Comparison of ENCODE assay signal across 14 cellular contexts in the genomic region with DNA sequence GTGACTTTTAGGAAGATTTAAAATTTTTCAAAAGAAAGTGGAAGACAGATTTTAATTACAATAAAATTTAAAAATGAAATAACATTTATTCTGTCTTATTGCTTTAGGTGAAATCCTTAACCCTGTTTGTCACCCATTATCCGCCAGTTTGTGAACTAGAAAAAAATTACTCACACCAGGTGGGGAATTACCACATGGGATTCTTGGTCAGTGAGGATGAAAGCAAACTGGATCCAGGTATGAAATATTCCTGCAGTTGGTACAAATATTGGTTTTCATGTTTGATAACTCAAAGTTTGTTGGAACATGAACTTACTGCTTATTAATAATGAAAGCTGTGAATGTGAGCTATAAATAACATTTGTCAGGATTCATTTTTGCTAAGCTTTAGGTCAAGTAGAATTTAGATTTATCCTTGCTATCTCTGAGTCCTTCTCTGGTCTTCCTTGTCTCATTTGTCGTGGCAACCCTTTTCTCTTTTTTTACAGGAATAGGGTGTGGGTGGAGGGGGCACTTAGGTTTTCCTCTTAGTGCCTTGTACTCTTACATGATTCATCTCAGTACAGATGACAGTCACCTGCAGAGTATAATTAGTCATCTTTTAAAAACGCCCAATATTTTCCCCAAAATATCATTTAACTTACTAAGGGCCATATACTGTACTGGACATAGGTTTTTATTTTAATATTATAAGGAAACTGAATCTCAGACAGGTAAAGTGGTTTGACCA.
DNase-seq lines count a peak whose midpoint lies in the region; ATAC-seq and TF ChIP-seq lines count a peak whose summit lies in the region.
"Had no signal": no experiment of that assay in that cellular context is flagged by ENCODE, and none has a peak within 500 bp of the region (broad histone marks: within the 10 kb centered on the region; RNA-seq: fewer than 3 reads in every experiment).

No MANE protein-coding gene starts in this region.

- ATAC-seq in GM18909 (IDR thresholded peaks at IDR 0.05; ENCODE audit: poor library complexity, unreplicated experiment), result peak; percentile 62
- peak; percentile 80 for ATAC-seq in HG02852 (IDR thresholded peaks at IDR 0.05; ENCODE audit: unreplicated experiment)
- peak; percentile 88 for ATAC-seq in activated T-helper 17 cell treated with anti-CD3 and anti-CD28 coated beads, Interleukin-2, amount 50 U/mL, for 72 hours (replicated peaks)
- ATAC-seq in body of pancreas, result no peak

- 83 to 86% methylated on average over 3 of the region's 3 CpGs for WGBS in body of pancreas, 2 donors

- H3K36me3 ChIP-seq in body of pancreas (replicated peaks in 1 of 2; ENCODE audit: insufficient read depth in 1 of 2, low read depth in 2 of 2), result no peaks in the 10 kb centered on the region

- no peaks in the 10 kb centered on the region for H3K27me3 Mint-ChIP-seq in activated T-helper 17 cell treated with anti-CD3 and anti-CD28 coated beads, Interleukin-2, amount 50 U/mL, for 72 hours
- H3K27me3 Mint-ChIP-seq in HFFc6 (ENCODE audit: insufficient read depth), result peaks cover 1% of the 10 kb centered on the region; the same call in 1 of the 2 replicates
- H3K27me3 Mint-ChIP-seq: CD8-positive, alpha-beta memory T cell; memory B cell had no signal

- peak; percentile 7 for DNase-seq in GM13977 (ENCODE audit: low spot score)
- DNase-seq in HFFc6, result no peak
- DNase-seq in body of pancreas, result no peak
- no peak for DNase-seq in NCI-H2029 treated with DMSO at 0.1 percent for 48 hours (lab: John Stamatoyannopoulos, UW)
- no peak for DNase-seq in NCI-H2196 (lab: John Stamatoyannopoulos, UW; ENCODE audit: unreplicated experiment)
- DNase-seq: CD8-positive, alpha-beta memory T cell; central memory CD4-positive, alpha-beta T cell; hippocampal formation; NCI-H345 had no signal

- H3K4me1 ChIP-seq in body of pancreas, result no peaks in the 10 kb centered on the region
- H3K4me1 ChIP-seq: parathyroid adenoma had no signal

- in situ Hi-C loops in GM13977 (cut with MboI; ENCODE audit: low pct_unique_long_range_greater_than_20kb, low sequenced_read_pairs, unreplicated experiment), result no loop called here

- peaks cover 3% of the 10 kb centered on the region for H3K9me3 Mint-ChIP-seq in activated T-helper 17 cell treated with anti-CD3 and anti-CD28 coated beads, Interleukin-2, amount 50 U/mL, for 72 hours
- H3K9me3 Mint-ChIP-seq in HFFc6, result no peaks in the 10 kb centered on the region
- H3K9me3 Mint-ChIP-seq: memory B cell had no signal

- peak overlapping the region; percentile 51 for H3K27ac Mint-ChIP-seq in activated T-helper 17 cell treated with anti-CD3 and anti-CD28 coated beads, Interleukin-2, amount 50 U/mL, for 72 hours
- no peak overlapping the region for H3K27ac Mint-ChIP-seq in HFFc6
- H3K27ac Mint-ChIP-seq: memory B cell had no signal

- TF ChIP-seq CTCF in GM13977 (IDR thresholded peaks at IDR 0.05; ENCODE audit: extremely low read depth, insufficient read depth, missing control alignments), result no peak
- no peak for TF ChIP-seq CTCF in HFFc6 (IDR thresholded peaks at IDR 0.05)
- no peak for TF ChIP-seq CTCF in body of pancreas (IDR thresholded peaks at IDR 0.05)

- peaks cover 47% of the 10 kb centered on the region for H3K36me3 Mint-ChIP-seq in activated T-helper 17 cell treated with anti-CD3 and anti-CD28 coated beads, Interleukin-2, amount 50 U/mL, for 72 hours (ENCODE audit: low read depth)
- peaks cover 8% of the 10 kb centered on the region for H3K36me3 Mint-ChIP-seq in HFFc6 (ENCODE audit: low read depth)

- H3K9me3 ChIP-seq in body of pancreas, result no peaks in the 10 kb centered on the region

- TF ChIP-seq POLR2A in body of pancreas (IDR thresholded peaks at IDR 0.05), result no peak

- peak overlapping the region; percentile 9 for H3K4me3 Mint-ChIP-seq in activated T-helper 17 cell treated with anti-CD3 and anti-CD28 coated beads, Interleukin-2, amount 50 U/mL, for 72 hours
- no peak overlapping the region for H3K4me3 Mint-ChIP-seq in HFFc6
- H3K4me3 Mint-ChIP-seq: CD8-positive, alpha-beta memory T cell; memory B cell had no signal

- H3K27ac ChIP-seq in body of pancreas, result no peak overlapping the region
- H3K27ac ChIP-seq: parathyroid adenoma had no signal

- H3K4me3 ChIP-seq in body of pancreas, result no peak overlapping the region

- intact Hi-C loops in body of pancreas (cut with DNase I), result no loop called here

- peaks cover 33% of the 10 kb centered on the region for H3K4me1 Mint-ChIP-seq in activated T-helper 17 cell treated with anti-CD3 and anti-CD28 coated beads, Interleukin-2, amount 50 U/mL, for 72 hours
- peaks cover 25% of the 10 kb centered on the region for H3K4me1 Mint-ChIP-seq in HFFc6 (ENCODE audit: low read depth)

- no peaks in the 10 kb centered on the region for H3K27me3 ChIP-seq in body of pancreas
